ENCODE assay signal across 1 cellular context in the genomic region with DNA sequence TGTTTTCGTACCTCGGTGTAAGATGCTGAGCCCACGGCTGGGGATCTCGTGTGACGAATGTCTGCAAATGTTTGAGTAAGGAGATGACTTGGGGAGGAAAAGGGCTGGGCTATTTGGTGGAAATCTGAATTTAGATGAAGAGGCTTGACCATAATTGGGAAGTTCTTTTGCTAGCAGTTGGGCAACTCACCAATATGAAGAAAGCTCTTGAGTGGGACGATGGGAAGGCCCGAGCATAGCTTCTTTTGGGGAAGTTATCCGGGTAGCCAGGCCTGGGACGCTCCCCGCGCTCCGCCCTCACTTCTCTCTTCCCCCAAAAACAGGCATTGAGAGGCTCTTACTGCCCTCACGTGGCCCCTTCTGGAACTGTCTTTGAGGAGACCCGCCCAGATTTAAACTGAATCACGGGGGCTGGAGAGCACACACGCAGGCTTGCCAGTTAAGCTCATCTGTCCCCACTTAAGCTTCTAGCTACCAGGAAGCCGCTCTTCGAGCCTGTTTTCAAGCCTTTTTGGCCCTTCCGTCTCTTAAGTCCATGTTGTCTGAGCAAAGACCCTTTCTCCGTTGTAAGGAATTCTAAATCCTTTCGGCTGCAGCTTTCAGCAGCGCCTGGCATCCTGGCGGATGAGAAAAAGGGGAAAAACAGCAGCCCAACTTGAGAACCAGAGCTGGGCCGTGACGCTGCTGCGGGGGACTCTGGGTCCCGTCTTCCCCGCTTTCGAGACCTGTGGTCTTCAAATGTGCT.
TF ChIP-seq lines count a peak whose summit lies in the region.

No MANE protein-coding gene starts in this region.

TF ChIP-seq in K562, 482 proteins besides CTCF, POLR2A, EP300 and RAD21 (continued from another document):
- TF ChIP-seq ZNF561 (CRISPR knock-in tag; conservative IDR thresholded peaks at IDR 0.05) (no peak), CC2D1A (IDR thresholded peaks at IDR 0.05) (peak; percentile 32; the same call in 1 of the 2 replicates), L3MBTL2 (IDR thresholded peaks at IDR 0.05) (peak; percentile 32; the same call in 1 of the 2 replicates), TAF15 (IDR thresholded peaks at IDR 0.05; ENCODE audit: low read depth, low read length) (no peak), SMAD4 (CRISPR knock-in tag; conservative IDR thresholded peaks at IDR 0.05) (0 out of 2 replicates have a peak, but pooled peaks have one; percentile 32), HMG20B (CRISPR knock-in tag; IDR thresholded peaks at IDR 0.05) (peak; percentile 77; the same call in 1 of the 2 replicates), SRF (CRISPR knock-in tag; IDR thresholded peaks at IDR 0.05) (peak in 1 of 2 experiments; percentile 76; a peak in 2 of 4 replicates), NRF1 (conservative IDR thresholded peaks at IDR 0.05 in 1 of 2, IDR thresholded peaks at IDR 0.05 in 1 of 2) (peak; percentile 29 to 52; a peak in 2 of 4 replicates), STAG1 (CRISPR knock-in tag; IDR thresholded peaks at IDR 0.05; ENCODE audit: borderline replicate concordance) (peak; percentile 73; the same call in 1 of the 2 replicates), CHD2 (IDR thresholded peaks at IDR 0.05; ENCODE audit: low read depth, low read length) (no peak), FOSL1 (tag; conservative IDR thresholded peaks at IDR 0.05) (no peak), KDM1A (IDR thresholded peaks at IDR 0.05) (peak; percentile 9 to 27; a peak in 2 of 4 replicates), PHF21A (IDR thresholded peaks at IDR 0.05; ENCODE audit: borderline replicate concordance, low read depth) (0 out of 2 replicates have a peak, but pooled peaks have one; percentile 61), MAZ (CRISPR knock-in tag; conservative IDR thresholded peaks at IDR 0.05 in 1 of 2, IDR thresholded peaks at IDR 0.05 in 1 of 2) (peak in 1 of 2 experiments; percentile 79; a peak in 2 of 4 replicates), MECOM (CRISPR knock-in tag; IDR thresholded peaks at IDR 0.05) (no peak), SIX5 (IDR thresholded peaks at IDR 0.05; ENCODE audit: borderline replicate concordance in 1 of 2, insufficient read depth in 1 of 2, low read depth in 1 of 2, low read length in 2 of 2) (no peak), CBX1 (IDR thresholded peaks at IDR 0.05; ENCODE audit: low read depth) (no peak), TARDBP (IDR thresholded peaks at IDR 0.05) (0 out of 2 replicates have a peak, but pooled peaks have one; percentile 79), HCFC1 (IDR thresholded peaks at IDR 0.05; ENCODE audit: low read depth, low read length) (no peak), GABPA (tag; conservative IDR thresholded peaks at IDR 0.05; ENCODE audit: low read depth) (no peak), CXXC5 (CRISPR knock-in tag; IDR thresholded peaks at IDR 0.05) (peak; percentile 37), SRSF7 (optimal IDR thresholded peaks at IDR 0.05; ENCODE audit: low read depth, low read length) (no peak), POLR2AphosphoS5 (IDR thresholded peaks at IDR 0.05; ENCODE audit: control insufficient read depth, insufficient read depth, low read depth, low read length) (no peak), TCF3 (CRISPR knock-in tag; IDR thresholded peaks at IDR 0.05) (no peak), ILK (tag; IDR thresholded peaks at IDR 0.05; ENCODE audit: borderline replicate concordance, low read depth) (no peak), SPI1 (IDR thresholded peaks at IDR 0.05; ENCODE audit: borderline replicate concordance, low read depth, low read length) (peak; percentile 21; the same call in 1 of the 2 replicates), TRIM28 (IDR thresholded peaks at IDR 0.05) (no peak), EHMT2 (IDR thresholded peaks at IDR 0.05) (no peak), LCOR (CRISPR knock-in tag; IDR thresholded peaks at IDR 0.05) (peak; percentile 87), PTTG1 (tag; IDR thresholded peaks at IDR 0.05; ENCODE audit: low read depth) (no peak), RBM34 (IDR thresholded peaks at IDR 0.05; ENCODE audit: borderline replicate concordance, insufficient read depth, low read length) (no peak), ZNF79 (CRISPR knock-in tag; IDR thresholded peaks at IDR 0.05; ENCODE audit: low read depth) (no peak), ZBTB17 (CRISPR knock-in tag; IDR thresholded peaks at IDR 0.05) (no peak), CBFA2T2 (conservative IDR thresholded peaks at IDR 0.05) (no peak), RCOR1 (IDR thresholded peaks at IDR 0.05; ENCODE audit: borderline replicate concordance in 1 of 2, low read depth in 2 of 2, low read length in 2 of 2) (peak; percentile 39 to 86; a peak in 2 of 4 replicates), SMC3 (conservative IDR thresholded peaks at IDR 0.05; ENCODE audit: insufficient read depth, low read depth, low read length) (peak; percentile 81)
- TF ChIP-seq, protein P1, sequence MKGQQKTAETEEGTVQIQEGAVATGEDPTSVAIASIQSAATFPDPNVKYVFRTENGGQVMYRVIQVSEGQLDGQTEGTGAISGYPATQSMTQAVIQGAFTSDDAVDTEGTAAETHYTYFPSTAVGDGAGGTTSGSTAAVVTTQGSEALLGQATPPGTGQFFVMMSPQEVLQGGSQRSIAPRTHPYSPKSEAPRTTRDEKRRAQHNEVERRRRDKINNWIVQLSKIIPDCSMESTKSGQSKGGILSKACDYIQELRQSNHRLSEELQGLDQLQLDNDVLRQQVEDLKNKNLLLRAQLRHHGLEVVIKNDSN (CRISPR knock-in tag; IDR thresholded peaks at IDR 0.05) = peak; percentile 64
- TF ChIP-seq, protein P2, sequence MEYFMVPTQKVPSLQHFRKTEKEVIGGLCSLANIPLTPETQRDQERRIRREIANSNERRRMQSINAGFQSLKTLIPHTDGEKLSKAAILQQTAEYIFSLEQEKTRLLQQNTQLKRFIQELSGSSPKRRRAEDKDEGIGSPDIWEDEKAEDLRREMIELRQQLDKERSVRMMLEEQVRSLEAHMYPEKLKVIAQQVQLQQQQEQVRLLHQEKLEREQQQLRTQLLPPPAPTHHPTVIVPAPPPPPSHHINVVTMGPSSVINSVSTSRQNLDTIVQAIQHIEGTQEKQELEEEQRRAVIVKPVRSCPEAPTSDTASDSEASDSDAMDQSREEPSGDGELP (CRISPR knock-in tag; IDR thresholded peaks at IDR 0.05; ENCODE audit: borderline replicate concordance) = peak; percentile 33; the same call in 1 of the 2 replicates
- TF ChIP-seq, protein P3, sequence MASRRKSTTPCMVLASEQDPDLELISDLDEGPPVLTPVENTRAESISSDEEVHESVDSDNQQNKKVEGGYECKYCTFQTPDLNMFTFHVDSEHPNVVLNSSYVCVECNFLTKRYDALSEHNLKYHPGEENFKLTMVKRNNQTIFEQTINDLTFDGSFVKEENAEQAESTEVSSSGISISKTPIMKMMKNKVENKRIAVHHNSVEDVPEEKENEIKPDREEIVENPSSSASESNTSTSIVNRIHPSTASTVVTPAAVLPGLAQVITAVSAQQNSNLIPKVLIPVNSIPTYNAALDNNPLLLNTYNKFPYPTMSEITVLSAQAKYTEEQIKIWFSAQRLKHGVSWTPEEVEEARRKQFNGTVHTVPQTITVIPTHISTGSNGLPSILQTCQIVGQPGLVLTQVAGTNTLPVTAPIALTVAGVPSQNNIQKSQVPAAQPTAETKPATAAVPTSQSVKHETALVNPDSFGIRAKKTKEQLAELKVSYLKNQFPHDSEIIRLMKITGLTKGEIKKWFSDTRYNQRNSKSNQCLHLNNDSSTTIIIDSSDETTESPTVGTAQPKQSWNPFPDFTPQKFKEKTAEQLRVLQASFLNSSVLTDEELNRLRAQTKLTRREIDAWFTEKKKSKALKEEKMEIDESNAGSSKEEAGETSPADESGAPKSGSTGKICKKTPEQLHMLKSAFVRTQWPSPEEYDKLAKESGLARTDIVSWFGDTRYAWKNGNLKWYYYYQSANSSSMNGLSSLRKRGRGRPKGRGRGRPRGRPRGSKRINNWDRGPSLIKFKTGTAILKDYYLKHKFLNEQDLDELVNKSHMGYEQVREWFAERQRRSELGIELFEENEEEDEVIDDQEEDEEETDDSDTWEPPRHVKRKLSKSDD (conservative IDR thresholded peaks at IDR 0.05; ENCODE audit: low read length) = no peak
- TF ChIP-seq, protein P4, sequence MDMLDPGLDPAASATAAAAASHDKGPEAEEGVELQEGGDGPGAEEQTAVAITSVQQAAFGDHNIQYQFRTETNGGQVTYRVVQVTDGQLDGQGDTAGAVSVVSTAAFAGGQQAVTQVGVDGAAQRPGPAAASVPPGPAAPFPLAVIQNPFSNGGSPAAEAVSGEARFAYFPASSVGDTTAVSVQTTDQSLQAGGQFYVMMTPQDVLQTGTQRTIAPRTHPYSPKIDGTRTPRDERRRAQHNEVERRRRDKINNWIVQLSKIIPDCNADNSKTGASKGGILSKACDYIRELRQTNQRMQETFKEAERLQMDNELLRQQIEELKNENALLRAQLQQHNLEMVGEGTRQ (CRISPR knock-in tag; IDR thresholded peaks at IDR 0.05) = peak; percentile 60
- TF ChIP-seq, protein P5, sequence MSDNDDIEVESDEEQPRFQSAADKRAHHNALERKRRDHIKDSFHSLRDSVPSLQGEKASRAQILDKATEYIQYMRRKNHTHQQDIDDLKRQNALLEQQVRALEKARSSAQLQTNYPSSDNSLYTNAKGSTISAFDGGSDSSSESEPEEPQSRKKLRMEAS (CRISPR knock-in tag; IDR thresholded peaks at IDR 0.05) = 0 out of 2 replicates have a peak, but pooled peaks have one; percentile 26
- TF ChIP-seq, protein P6, sequence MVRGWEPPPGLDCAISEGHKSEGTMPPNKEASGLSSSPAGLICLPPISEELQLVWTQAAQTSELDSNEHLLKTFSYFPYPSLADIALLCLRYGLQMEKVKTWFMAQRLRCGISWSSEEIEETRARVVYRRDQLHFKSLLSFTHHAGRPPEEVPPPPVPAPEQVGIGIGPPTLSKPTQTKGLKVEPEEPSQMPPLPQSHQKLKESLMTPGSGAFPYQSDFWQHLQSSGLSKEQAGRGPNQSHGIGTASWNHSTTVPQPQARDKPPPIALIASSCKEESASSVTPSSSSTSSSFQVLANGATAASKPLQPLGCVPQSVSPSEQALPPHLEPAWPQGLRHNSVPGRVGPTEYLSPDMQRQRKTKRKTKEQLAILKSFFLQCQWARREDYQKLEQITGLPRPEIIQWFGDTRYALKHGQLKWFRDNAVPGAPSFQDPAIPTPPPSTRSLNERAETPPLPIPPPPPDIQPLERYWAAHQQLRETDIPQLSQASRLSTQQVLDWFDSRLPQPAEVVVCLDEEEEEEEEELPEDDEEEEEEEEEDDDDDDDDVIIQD (CRISPR knock-in tag; IDR thresholded peaks at IDR 0.05) = no peak
- TF ChIP-seq, protein P7, sequence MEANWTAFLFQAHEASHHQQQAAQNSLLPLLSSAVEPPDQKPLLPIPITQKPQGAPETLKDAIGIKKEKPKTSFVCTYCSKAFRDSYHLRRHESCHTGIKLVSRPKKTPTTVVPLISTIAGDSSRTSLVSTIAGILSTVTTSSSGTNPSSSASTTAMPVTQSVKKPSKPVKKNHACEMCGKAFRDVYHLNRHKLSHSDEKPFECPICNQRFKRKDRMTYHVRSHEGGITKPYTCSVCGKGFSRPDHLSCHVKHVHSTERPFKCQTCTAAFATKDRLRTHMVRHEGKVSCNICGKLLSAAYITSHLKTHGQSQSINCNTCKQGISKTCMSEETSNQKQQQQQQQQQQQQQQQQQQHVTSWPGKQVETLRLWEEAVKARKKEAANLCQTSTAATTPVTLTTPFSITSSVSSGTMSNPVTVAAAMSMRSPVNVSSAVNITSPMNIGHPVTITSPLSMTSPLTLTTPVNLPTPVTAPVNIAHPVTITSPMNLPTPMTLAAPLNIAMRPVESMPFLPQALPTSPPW (CRISPR knock-in tag; IDR thresholded peaks at IDR 0.05) = 0 out of 2 replicates have a peak, but pooled peaks have one; percentile 17
- TF ChIP-seq, protein P8, sequence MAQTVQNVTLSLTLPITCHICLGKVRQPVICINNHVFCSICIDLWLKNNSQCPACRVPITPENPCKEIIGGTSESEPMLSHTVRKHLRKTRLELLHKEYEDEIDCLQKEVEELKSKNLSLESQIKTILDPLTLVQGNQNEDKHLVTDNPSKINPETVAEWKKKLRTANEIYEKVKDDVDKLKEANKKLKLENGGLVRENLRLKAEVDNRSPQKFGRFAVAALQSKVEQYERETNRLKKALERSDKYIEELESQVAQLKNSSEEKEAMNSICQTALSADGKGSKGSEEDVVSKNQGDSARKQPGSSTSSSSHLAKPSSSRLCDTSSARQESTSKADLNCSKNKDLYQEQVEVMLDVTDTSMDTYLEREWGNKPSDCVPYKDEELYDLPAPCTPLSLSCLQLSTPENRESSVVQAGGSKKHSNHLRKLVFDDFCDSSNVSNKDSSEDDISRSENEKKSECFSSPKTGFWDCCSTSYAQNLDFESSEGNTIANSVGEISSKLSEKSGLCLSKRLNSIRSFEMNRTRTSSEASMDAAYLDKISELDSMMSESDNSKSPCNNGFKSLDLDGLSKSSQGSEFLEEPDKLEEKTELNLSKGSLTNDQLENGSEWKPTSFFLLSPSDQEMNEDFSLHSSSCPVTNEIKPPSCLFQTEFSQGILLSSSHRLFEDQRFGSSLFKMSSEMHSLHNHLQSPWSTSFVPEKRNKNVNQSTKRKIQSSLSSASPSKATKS (CRISPR knock-in tag; IDR thresholded peaks at IDR 0.05) = no peak
